In genomic region chr2:206990335-206990734, GRCh38 we compare ENCODE assay signal across 18 cellular contexts.
DNase-seq lines count a peak whose midpoint lies in the region; ATAC-seq, FAIRE-seq and TF ChIP-seq lines count a peak whose summit lies in the region.
"Had no signal": no experiment of that assay in that cellular context is flagged by ENCODE, and none has a peak within 500 bp of the region (broad histone marks: within the 10 kb centered on the region; RNA-seq: fewer than 3 reads in every experiment).

No MANE protein-coding gene starts in this region.

- TF ChIP-seq CTCF in HEK293 (tag by site-specific recombination; IDR thresholded peaks at IDR 0.05) (no peak), fibroblast of pulmonary artery (IDR thresholded peaks at IDR 0.05; ENCODE audit: low read length, missing control alignments) (no peak), nephron (IDR thresholded peaks at IDR 0.05; ENCODE audit: unreplicated experiment in 3 of 3) (no peak), D721Med (IDR thresholded peaks at IDR 0.05; ENCODE audit: insufficient read depth, missing control alignments) (no peak)

- no peak overlapping the region for H3K4me3 Mint-ChIP-seq in nephron
- H3K4me3 Mint-ChIP-seq: CD4-positive, CD25-positive, alpha-beta regulatory T cell had no signal

- H3K27ac ChIP-seq in HEK293 (ENCODE audit: extremely low read depth, low read depth, low read length), result no peak overlapping the region
- H3K27ac ChIP-seq: BLaER1, GM23248 had no signal

- DNase-seq in dedifferentiated amniotic fluid mesenchymal stem cell (ENCODE audit: extremely low spot score) (peak; percentile 34), fibroblast of pulmonary artery (ENCODE audit: low read depth) (peak; percentile 37), OCI-M2 (lab: John Stamatoyannopoulos, UW; ENCODE audit: unreplicated experiment) (no peak), D721Med (ENCODE audit: insufficient read length, low spot score) (no peak)
- DNase-seq: CD4-positive, CD25-positive, alpha-beta regulatory T cell; GM23248; H7; KG1; MM.1S; NCI-H2029; NCI-H526 treated with DMSO at 0.1 percent for 48 hours; RPMI8226; SHP77 had no signal

- no peaks in the 10 kb centered on the region for H3K4me1 ChIP-seq in HEK293 (ENCODE audit: control insufficient read depth, insufficient read depth, low read length)
- H3K4me1 ChIP-seq: BLaER1 had no signal

- H3K36me3 ChIP-seq in HEK293 (ENCODE audit: control insufficient read depth in 2 of 2, insufficient read depth in 1 of 2, low read length in 2 of 2), result no peaks in the 10 kb centered on the region
- H3K36me3 ChIP-seq: BLaER1 had no signal

- no peaks in the 10 kb centered on the region for H3K27me3 Mint-ChIP-seq in nephron (ENCODE audit: low read depth)

- peaks cover 42% of the 10 kb centered on the region for H3K4me1 Mint-ChIP-seq in nephron

- H3K9me3 Mint-ChIP-seq in nephron, result no peaks in the 10 kb centered on the region

- H3K4me3 ChIP-seq in HEK293 (ENCODE audit: low read depth, low read length) (no peak overlapping the region), fibroblast of pulmonary artery (replicated peaks; ENCODE audit: low read depth, low read length) (no peak overlapping the region)
- H3K4me3 ChIP-seq: BLaER1, GM23248 had no signal

- H3K27ac Mint-ChIP-seq in nephron, result peak overlapping the region; percentile 79 to 95 (median 83)
- H3K27ac Mint-ChIP-seq: CD4-positive, CD25-positive, alpha-beta regulatory T cell had no signal

- CTCF ChIA-PET in HEK293 (lab: Yijun Ruan, JAX), result interaction anchor here (0.6 to 2.1 kb wide), 10 partner anchors 8 to 1426 kb away, joined by 3 to 7 read pairs (median 3); no protein-coding TSS in a partner anchor

- no peak for ATAC-seq in HG03108 (IDR thresholded peaks at IDR 0.05; ENCODE audit: unreplicated experiment)

- FAIRE-seq in D721Med (lab: Jason Lieb, UNC), result no peak
- FAIRE-seq: GM18507 had no signal

- H3K9me3 ChIP-seq in HEK293 (ENCODE audit: control insufficient read depth, insufficient read depth, low read depth, low read length), result no peaks in the 10 kb centered on the region
- H3K9me3 ChIP-seq: BLaER1 had no signal

- H3K36me3 Mint-ChIP-seq in nephron (ENCODE audit: low read depth), result no peaks in the 10 kb centered on the region
- H3K36me3 Mint-ChIP-seq: CD4-positive, CD25-positive, alpha-beta regulatory T cell had no signal

- POLR2A ChIA-PET in HEK293 (lab: Yijun Ruan, JAX), result no interaction called here

TF ChIP-seq in HEK293, 187 proteins besides CTCF, POLR2A, EP300 and RAD21:
- TF ChIP-seq ZNF266 (tag by site-specific recombination; IDR thresholded peaks at IDR 0.05; ENCODE audit: low read depth), result no peak
- TF ChIP-seq ZSCAN4 (tag by site-specific recombination; IDR thresholded peaks at IDR 0.05), result no peak
- no peak for TF ChIP-seq MYNN (tag by site-specific recombination; IDR thresholded peaks at IDR 0.05; ENCODE audit: borderline replicate concordance)
- no peak for TF ChIP-seq ZFP37 (tag by site-specific recombination; IDR thresholded peaks at IDR 0.05)
- no peak for TF ChIP-seq ZNF473 (tag by site-specific recombination; IDR thresholded peaks at IDR 0.05)
- TF ChIP-seq ZNF544 (tag by site-specific recombination; IDR thresholded peaks at IDR 0.05), result no peak
- TF ChIP-seq ZSCAN30 (tag by site-specific recombination; IDR thresholded peaks at IDR 0.05), result no peak
- peak; percentile 29; the same call in 1 of the 2 replicates for TF ChIP-seq ZFHX2 (tag by site-specific recombination; conservative IDR thresholded peaks at IDR 0.05)

Comparison
In these comparisons a context has a peak if more than half of its experiments do, and no peak if none do; other contexts are left out.
1. DNase-seq: peak in dedifferentiated amniotic fluid mesenchymal stem cell (single experiment) and fibroblast of pulmonary artery (single experiment); none in OCI-M2 (single experiment) and D721Med (single experiment).